ENCODE assay signal across 9 cellular contexts in the genomic region with DNA sequence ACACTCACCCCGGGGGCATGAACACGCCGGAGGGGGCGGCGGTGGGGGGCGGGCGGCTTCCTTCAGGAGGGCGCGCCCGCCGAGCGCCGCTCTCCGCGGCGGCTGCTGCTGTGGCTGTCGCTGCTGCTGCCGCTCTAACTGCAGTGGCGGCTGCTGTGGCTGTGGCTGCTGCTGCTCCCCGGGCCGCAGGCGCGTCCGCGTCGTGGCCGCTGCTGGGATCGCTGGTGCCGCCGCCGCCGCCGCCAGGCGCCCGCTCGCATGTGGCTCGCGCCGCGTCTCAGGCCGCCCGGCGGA. TPM values are rescaled to one million over a fixed set of nuclear protein-coding genes. Genes with fewer than 3 reads are reported as not detected.
DNase-seq lines count a peak whose midpoint lies in the region; ATAC-seq, FAIRE-seq and TF ChIP-seq lines count a peak whose summit lies in the region.
"Had no signal": no experiment of that assay in that cellular context is flagged by ENCODE, and none has a peak within 500 bp of the region (broad histone marks: within the 10 kb centered on the region; RNA-seq: fewer than 3 reads in every experiment).

TSS of gene BBC3 (minus strand) at position 279 of the 294 bp plus-strand sequence. CDS start 2,768 bp downstream, outside the sequence.

- no peak for ATAC-seq in esophagus mucosa

- 0% methylated on average over 1 of the region's 43 CpGs; no CpG with 5 or more reads in 1 of the 2 donors for WGBS in esophagus squamous epithelium, 2 donors
- WGBS in prostate gland = 0% methylated on average over 9 of the region's 43 CpGs

- H3K9me3 ChIP-seq in esophagus squamous epithelium = no peaks in the 10 kb centered on the region
- no peaks in the 10 kb centered on the region for H3K9me3 ChIP-seq in prostate gland

- H3K4me1 ChIP-seq in esophagus squamous epithelium (peaks cover 39 to 71% (median 46%) of the 10 kb centered on the region in 3 donors), prostate gland (replicated peaks) (peaks cover 12% of the 10 kb centered on the region)

- DNase-seq in GM12865 (ENCODE audit: low read depth) (no peak), RWPE1 (ENCODE audit: low spot score) (no peak), esophagus squamous epithelium (lab: John Stamatoyannopoulos, UW) (no peak), prostate gland (ENCODE audit: low spot score) (no peak), cerebellar nuclear complex (lab: John Stamatoyannopoulos, UW) (no peak), D721Med (ENCODE audit: insufficient read length, low spot score) (no peak), cerebellar cortex (ENCODE audit: low spot score) (no peak)
- DNase-seq: NCI-H2081 treated with DMSO at 0.1 percent for 48 hours had no signal

- TF ChIP-seq CTCF in GM12865 (IDR thresholded peaks at IDR 0.05; ENCODE audit: insufficient read depth, low read depth, low read length, missing control alignments) (no peak), RWPE1 (conservative IDR thresholded peaks at IDR 0.05; ENCODE audit: low read depth) (no peak), esophagus squamous epithelium (IDR thresholded peaks at IDR 0.05) (no peak), prostate gland (IDR thresholded peaks at IDR 0.05) (no peak), D721Med (IDR thresholded peaks at IDR 0.05; ENCODE audit: insufficient read depth, missing control alignments) (no peak)

- intact Hi-C loops in esophagus squamous epithelium (cut with DNase I) (no loop called here), prostate gland (cut with DNase I) (no loop called here)

- CTCF ChIA-PET in RWPE1 (lab: Yijun Ruan, JAX) = no interaction called here

- H3K27ac ChIP-seq in RWPE1 = peak within 1 kb of the TSS; percentile 99
- H3K27ac ChIP-seq in esophagus squamous epithelium = peak within 1 kb of the TSS; percentile 94 to 100 (median 98)
- peak within 1 kb of the TSS; percentile 84 to 99 for H3K27ac ChIP-seq in prostate gland

- H3K36me3 ChIP-seq in esophagus squamous epithelium (no peaks in the 10 kb centered on the region), prostate gland (no peaks in the 10 kb centered on the region)

- POLR2A ChIA-PET in RWPE1 (lab: Yijun Ruan, JAX; ENCODE audit: low non-redundant PET) = no interaction called here

- FAIRE-seq in D721Med (lab: Jason Lieb, UNC) = no peak

- peaks cover 0 to 25% (median 0%) of the 10 kb centered on the region in 4 donors for H3K27me3 ChIP-seq in esophagus squamous epithelium
- H3K27me3 ChIP-seq in prostate gland (replicated peaks; ENCODE audit: insufficient read depth) = no peaks in the 10 kb centered on the region

- peak in 2 of 4 donors; percentile 62 to 89 for TF ChIP-seq POLR2A in esophagus squamous epithelium (IDR thresholded peaks at IDR 0.05)
- TF ChIP-seq POLR2A in prostate gland (IDR thresholded peaks at IDR 0.05) = peak; percentile 64

- peak within 1 kb of the TSS; percentile 78 for H3K4me3 ChIP-seq in GM12865 (ENCODE audit: low read depth, low read length)
- peak within 1 kb of the TSS; percentile 77 to 99 (median 86) for H3K4me3 ChIP-seq in esophagus squamous epithelium
- peak within 1 kb of the TSS; percentile 76 to 85 for H3K4me3 ChIP-seq in prostate gland

RNA-seq across cellular contexts. Expression of gene BBC3, which starts in this region (rescaled TPM):
- total RNA-seq in esophagus squamous epithelium (1 to 10 TPM in 3 of 4 donors, under 1 TPM in 1; 0.48 to 3.2 (median 2.6) TPM), prostate gland (10 to 100 TPM; 11.1 to 12.8 TPM), esophagus mucosa (1.6 TPM)
